In genomic region chr19:56140583-56141415, GRCh38 we compare ENCODE assay signal across 8 cellular contexts. TPM values are rescaled to one million over a fixed set of nuclear protein-coding genes. Genes with fewer than 3 reads are reported as not detected.
DNase-seq lines count a peak whose midpoint lies in the region; ATAC-seq and TF ChIP-seq lines count a peak whose summit lies in the region.

TSS of gene ZNF444 (plus strand) at chr19:56141287. CDS start at chr19:56146912, 5,625 bp downstream.

- H3K4me1 Mint-ChIP-seq in endothelial cell (ENCODE audit: unreplicated experiment), result peaks cover 15% of the 10 kb centered on the region
- peaks cover 33% of the 10 kb centered on the region for H3K4me1 Mint-ChIP-seq in mesothelial cell of epicardium

- H3K27me3 Mint-ChIP-seq in endothelial cell (ENCODE audit: unreplicated experiment) (peaks cover 11% of the 10 kb centered on the region), mesothelial cell of epicardium (ENCODE audit: low read depth) (no peaks in the 10 kb centered on the region)

- H3K36me3 ChIP-seq in OCI-LY3 (replicated peaks; ENCODE audit: low read depth, low read length), result peaks cover 8% of the 10 kb centered on the region

- H3K36me3 Mint-ChIP-seq in endothelial cell (ENCODE audit: low read depth, unreplicated experiment) (peaks cover 6% of the 10 kb centered on the region), mesothelial cell of epicardium (no peaks in the 10 kb centered on the region)

- peaks cover 18% of the 10 kb centered on the region for H3K4me1 ChIP-seq in OCI-LY3 (ENCODE audit: low read length)

- ATAC-seq in GM21515 (IDR thresholded peaks at IDR 0.05; ENCODE audit: unreplicated experiment), result peak; percentile 89

- H3K9me3 Mint-ChIP-seq in endothelial cell (ENCODE audit: unreplicated experiment) (no peaks in the 10 kb centered on the region), mesothelial cell of epicardium (no peaks in the 10 kb centered on the region)

- H3K27ac Mint-ChIP-seq in endothelial cell (ENCODE audit: unreplicated experiment) (peak within 1 kb of the TSS; percentile 92), mesothelial cell of epicardium (peak within 1 kb of the TSS; percentile 90)

- H3K27ac ChIP-seq in OCI-LY3 (ENCODE audit: low read length), result peak within 1 kb of the TSS; percentile 78

- peaks cover 49% of the 10 kb centered on the region for H3K79me2 ChIP-seq in OCI-LY3 (ENCODE audit: low read length)

- peak within 1 kb of the TSS; percentile 75 for H3K9ac ChIP-seq in OCI-LY3 (ENCODE audit: low read length)

- peak within 1 kb of the TSS; percentile 66; the same call in 1 of the 2 replicates for H2AFZ ChIP-seq in OCI-LY3 (ENCODE audit: low read depth, low read length)

- H3K4me3 Mint-ChIP-seq in endothelial cell (ENCODE audit: unreplicated experiment), result peak within 1 kb of the TSS; percentile 86
- H3K4me3 Mint-ChIP-seq in mesothelial cell of epicardium, result peak within 1 kb of the TSS; percentile 85

- DNase-seq in D341Med (ENCODE audit: low spot score), result peak; percentile 96
- peak; percentile 98 for DNase-seq in HuH-7 (ENCODE audit: low spot score)
- peak; percentile 98 for DNase-seq in activated T-cell treated with anti-CD3 and anti-CD28 coated beads for 1 hour (ENCODE audit: low read depth)
- peak; percentile 97 for DNase-seq in endothelial cell (ENCODE audit: low spot score)
- peak; percentile 99 for DNase-seq in mesothelial cell of epicardium (ENCODE audit: low spot score in 2 of 2, unreplicated experiment in 2 of 2)
- DNase-seq in stimulated activated CD8-positive, alpha-beta memory T cell treated with anti-CD3 and anti-CD28 coated beads, Interleukin-15, amount 100 ng/mL, for 48 hours (ENCODE audit: low read depth in 2 of 2), result peak; percentile 95 to 97

- no peaks in the 10 kb centered on the region for H4K20me1 ChIP-seq in OCI-LY3 (ENCODE audit: insufficient read depth, low read length)

- H3K4me2 ChIP-seq in OCI-LY3 (ENCODE audit: low read length), result peak within 1 kb of the TSS; percentile 84

- H3K9me3 ChIP-seq in OCI-LY3 (ENCODE audit: insufficient read depth, low read length), result no peaks in the 10 kb centered on the region

- no peaks in the 10 kb centered on the region for H3K27me3 ChIP-seq in OCI-LY3 (ENCODE audit: low read depth, low read length)

- H3K4me3 ChIP-seq in OCI-LY3 (ENCODE audit: low read length), result peak within 1 kb of the TSS; percentile 90

- no peak for TF ChIP-seq CTCF in OCI-LY3 (IDR thresholded peaks at IDR 0.05; ENCODE audit: low read depth, low read length)
- TF ChIP-seq CTCF in endothelial cell (IDR thresholded peaks at IDR 0.05; ENCODE audit: unreplicated experiment), result no peak
- no peak for TF ChIP-seq CTCF in mesothelial cell of epicardium (IDR thresholded peaks at IDR 0.05; ENCODE audit: unreplicated experiment)

RNA-seq across cellular contexts. Expression of gene ZNF444, which starts in this region (rescaled TPM):
- total RNA-seq in endothelial cell (ENCODE audit: unreplicated experiment) (40.8 TPM), mesothelial cell of epicardium (61.3 to 66.1 TPM (median 63.6 TPM) in 3 replicates)

Comparison
In these comparisons a context has a peak if more than half of its experiments do, and no peak if none do; other contexts are left out.
1. Peak in every context shown above with its lines: DNase-seq, ATAC-seq, H3K4me3 ChIP-seq and H3K27ac ChIP-seq.